Comparison of ENCODE assay signal across 14 cellular contexts in genomic region chr19:54532528-54532927, GRCh38. TPM values are rescaled to one million over a fixed set of nuclear protein-coding genes. Genes with fewer than 3 reads are reported as not detected.
DNase-seq lines count a peak whose midpoint lies in the region; ATAC-seq, FAIRE-seq and TF ChIP-seq lines count a peak whose summit lies in the region.
"Had no signal": no experiment of that assay in that cellular context is flagged by ENCODE, and none has a peak within 500 bp of the region (broad histone marks: within the 10 kb centered on the region; RNA-seq: fewer than 3 reads in every experiment).

No MANE protein-coding gene starts in this region.

- CTCF ChIA-PET in HepG2 (lab: Yijun Ruan, JAX; ENCODE audit: low intra/inter-chr PET ratio, low total read pairs) = no interaction called here
- CTCF ChIA-PET in activated B cell treated with CpG ODN at 0.5 μM for 24 hours (lab: Charles Lee) = no interaction called here

- TF ChIP-seq EP300 in HepG2 (IDR thresholded peaks at IDR 0.05; ENCODE audit: low read depth in 2 of 2, low read length in 2 of 2) = no peak
- no peak for TF ChIP-seq EP300 in HepG2 (CRISPR knock-in tag; IDR thresholded peaks at IDR 0.05; ENCODE audit: borderline replicate concordance)

- intact Hi-C loops in right lobe of liver (cut with DNase I) (no loop called here), HepG2 (cut with micrococcal nuclease; ENCODE audit: unreplicated experiment) (no loop called here), activated B cell treated with CpG ODN at 0.5 μM for 24 hours (cut with micrococcal nuclease) (no loop called here), upper lobe of right lung (cut with DNase I) (no loop called here), pancreas (cut with DNase I) (no loop called here)

- peak overlapping the region; percentile 36 for H3K4me3 Mint-ChIP-seq in activated B cell treated with CpG ODN at 0.5 μM for 24 hours
- H3K4me3 Mint-ChIP-seq: T-helper 17 cell had no signal

- in situ Hi-C loops in HepG2 (cut with HindIII; ENCODE audit: extremely low pct_ligation_motif_present, low pct_unique_long_range_greater_than_20kb) = no loop called here

- no TSS peak for BruUV-seq in HepG2 (replicated peaks; lab: Mats Ljungman, UMichigan)

- H3K9me3 ChIP-seq in right lobe of liver = no peaks in the 10 kb centered on the region
- H3K9me3 ChIP-seq in HepG2 (ENCODE audit: low read length) = no peaks in the 10 kb centered on the region
- no peaks in the 10 kb centered on the region for H3K9me3 ChIP-seq in upper lobe of right lung
- H3K9me3 ChIP-seq in pancreas = no peaks in the 10 kb centered on the region

- POLR2A ChIA-PET in HepG2 (lab: Yijun Ruan, JAX) = no interaction called here
- POLR2A ChIA-PET in activated B cell treated with CpG ODN at 0.5 μM for 24 hours (lab: Charles Lee) = no interaction called here

- TF ChIP-seq CTCF in right lobe of liver (IDR thresholded peaks at IDR 0.05) (no peak), HepG2 (CRISPR knock-in tag; IDR thresholded peaks at IDR 0.05) (no peak), activated B cell treated with CpG ODN at 0.5 μM for 24 hours (IDR thresholded peaks at IDR 0.05) (no peak), upper lobe of right lung (IDR thresholded peaks at IDR 0.05) (no peak), pancreas (IDR thresholded peaks at IDR 0.05) (no peak)

- peaks cover 4% of the 10 kb centered on the region for H3K27me3 Mint-ChIP-seq in activated B cell treated with CpG ODN at 0.5 μM for 24 hours

- ATAC-seq in right lobe of liver (peak in 3 of 4 donors; percentile 20 to 32 (median 25)), HepG2 (no peak), HG02798 (IDR thresholded peaks at IDR 0.05; ENCODE audit: poor library complexity, unreplicated experiment) (peak; percentile 73), activated B cell treated with CpG ODN at 0.5 μM for 24 hours (ENCODE audit: low read depth) (peak; percentile 58), upper lobe of right lung (peak; percentile 49), pancreas (no peak), GM19328 (IDR thresholded peaks at IDR 0.05; ENCODE audit: unreplicated experiment) (no peak)
- ATAC-seq: T-helper 17 cell had no signal

- FAIRE-seq in HepG2 (lab: Jason Lieb, UNC) = no peak
- no peak for FAIRE-seq in pancreas (lab: Jason Lieb, UNC)

- no peak for TF ChIP-seq RAD21 in HepG2 (CRISPR knock-in tag; IDR thresholded peaks at IDR 0.05)

- H3K36me3 ChIP-seq in right lobe of liver (no peaks in the 10 kb centered on the region), HepG2 (replicated peaks in 1 of 2; ENCODE audit: control insufficient read depth in 1 of 2, insufficient read depth in 2 of 2, low read length in 2 of 2) (no peaks in the 10 kb centered on the region), upper lobe of right lung (no peaks in the 10 kb centered on the region), pancreas (no peaks in the 10 kb centered on the region)

- H3K9me3 Mint-ChIP-seq in activated B cell treated with CpG ODN at 0.5 μM for 24 hours = no peaks in the 10 kb centered on the region

- no peaks in the 10 kb centered on the region for H4K20me1 ChIP-seq in HepG2 (ENCODE audit: insufficient read depth, low read length)

- no peak overlapping the region for H3K4me2 ChIP-seq in HepG2 (ENCODE audit: low read depth, low read length)

- TF ChIP-seq POLR2A in right lobe of liver (IDR thresholded peaks at IDR 0.05) (no peak), HepG2 (IDR thresholded peaks at IDR 0.05; ENCODE audit: insufficient read depth in 1 of 2, low read depth in 2 of 2, low read length in 2 of 2) (no peak)

- H3K27ac ChIP-seq in right lobe of liver (no peak overlapping the region), HepG2 (ENCODE audit: extremely low read length, insufficient read depth, low read length) (no peak overlapping the region), upper lobe of right lung (no peak overlapping the region), pancreas (no peak overlapping the region)
- H3K27ac ChIP-seq: C4-2B had no signal

- H3K27ac Mint-ChIP-seq in activated B cell treated with CpG ODN at 0.5 μM for 24 hours = no peak overlapping the region
- H3K27ac Mint-ChIP-seq: T-helper 17 cell had no signal

- no peaks in the 10 kb centered on the region for H3K79me2 ChIP-seq in HepG2 (ENCODE audit: insufficient read depth, low read length)

- H3K27me3 ChIP-seq in right lobe of liver (no peaks in the 10 kb centered on the region), HepG2 (ENCODE audit: control insufficient read depth in 1 of 2, insufficient read depth in 2 of 2, low read length in 2 of 2) (peaks cover 0 to 16% of the 10 kb centered on the region in 2 experiments; a peak in 2 of 5 replicates), upper lobe of right lung (peaks cover 38% of the 10 kb centered on the region), pancreas (peaks cover 0 to 6% (median 0%) of the 10 kb centered on the region in 4 donors)

- H3K9ac ChIP-seq in HepG2 (ENCODE audit: insufficient read depth, low read depth, low read length) = no peak overlapping the region

- peaks cover 18% of the 10 kb centered on the region for H3K4me1 Mint-ChIP-seq in activated B cell treated with CpG ODN at 0.5 μM for 24 hours
- H3K4me1 Mint-ChIP-seq: T-helper 17 cell had no signal

- no peak overlapping the region for H2AFZ ChIP-seq in HepG2 (ENCODE audit: low read length)

- no peaks in the 10 kb centered on the region for H3K4me1 ChIP-seq in right lobe of liver
- H3K4me1 ChIP-seq in HepG2 (ENCODE audit: insufficient read depth, low read length) = no peaks in the 10 kb centered on the region
- H3K4me1 ChIP-seq in upper lobe of right lung = no peaks in the 10 kb centered on the region
- no peaks in the 10 kb centered on the region for H3K4me1 ChIP-seq in pancreas

- H3K36me3 Mint-ChIP-seq in activated B cell treated with CpG ODN at 0.5 μM for 24 hours (ENCODE audit: low read depth) = no peaks in the 10 kb centered on the region

- DNase-seq in right lobe of liver (no peak), HepG2 (ENCODE audit: low spot score) (no peak), activated B cell treated with CpG ODN at 0.5 μM for 24 hours (no peak), upper lobe of right lung (no peak), SHP77 (lab: John Stamatoyannopoulos, UW) (no peak), pancreas (no peak)
- DNase-seq: NCI-H345, T-helper 17 cell had no signal

- 40% methylated on average over 2 of the region's 4 CpGs for WGBS in right lobe of liver (ENCODE audit: insufficient coverage, low coverage, low lambda C conversion rate, missing lambda C conversion rate)
- 48% methylated on average over 4 of the region's 4 CpGs for WGBS in HepG2 (ENCODE audit: low lambda C conversion rate)
- WGBS in pancreas, 2 donors = 45 to 58% methylated on average over 4 of the region's 4 CpGs

- H3K4me3 ChIP-seq in right lobe of liver (no peak overlapping the region), HepG2 (replicated peaks in 1 of 3; ENCODE audit: insufficient read depth in 1 of 3, low read depth in 2 of 3, low read length in 3 of 3) (no peak overlapping the region), upper lobe of right lung (no peak overlapping the region), pancreas (no peak overlapping the region)

RNA-seq across cellular contexts. Expression of gene LAIR2, which starts 29.9 kb away (rescaled TPM):
- total RNA-seq in right lobe of liver (under 1 TPM in 1 of 6 experiments, not detected in 5; 0.38 TPM), HepG2 (2016; rRNA removed; fragmentation: Illumina TruSeq; extraction: Trizol) (0.76 and 1.3 TPM in 2 replicates), activated B cell treated with CpG ODN at 0.5 μM for 24 hours (not detected in 2 replicates), upper lobe of right lung (not detected), pancreas (not detected)
- 0.81 and 1.1 TPM in 2 replicates for total RNA-seq in HepG2 (2016; cell fraction: cytosol; rRNA removed; fragmentation: Illumina TruSeq; extraction: Trizol; ENCODE audit: low read depth)
- 0.92 and 0.93 TPM in 2 replicates for total RNA-seq in HepG2 (2016; cell fraction: insoluble cytoplasmic fraction; rRNA removed; fragmentation: Illumina TruSeq; extraction: Trizol)
- 0.34 and 0.46 TPM in 2 replicates for total RNA-seq in HepG2 (2016; cell fraction: membrane; rRNA removed; fragmentation: Illumina TruSeq; extraction: Trizol)
- not detected in 2 replicates for total RNA-seq in HepG2 (2016; cell fraction: nucleus; rRNA removed; fragmentation: Illumina TruSeq; extraction: Trizol)
- polyA plus RNA-seq in HepG2 (2011; rRNA removed) (1.9 and 3.6 TPM in 2 replicates), pancreas (not detected)
- polyA plus RNA-seq in HepG2 (2011; cell fraction: cytosol; rRNA removed) = 1.6 and 2.5 TPM in 2 replicates
- 1.1 TPM in 1 of 2 replicates, not detected in the other for polyA plus RNA-seq in HepG2 (2011; cell fraction: nucleus; rRNA removed)
- 0.46 and 0.76 TPM in 2 replicates for polyA plus RNA-seq in HepG2 (2012)
- 1.2 and 1.3 TPM in 2 replicates for polyA plus RNA-seq in HepG2 (2016; cell fraction: cytosol; fragmentation: Illumina TruSeq; extraction: Trizol; ENCODE audit: low read depth)
- polyA plus RNA-seq in HepG2 (2016; cell fraction: insoluble cytoplasmic fraction; fragmentation: Illumina TruSeq; extraction: Trizol; ENCODE audit: low read depth) = 0.67 TPM in 1 of 2 replicates, not detected in the other
- 0.65 TPM in 1 of 2 replicates, not detected in the other for polyA plus RNA-seq in HepG2 (2016; cell fraction: membrane; fragmentation: Illumina TruSeq; extraction: Trizol; ENCODE audit: low read depth)
- polyA plus RNA-seq in HepG2 (2016; cell fraction: nucleus; fragmentation: Illumina TruSeq; extraction: Trizol; ENCODE audit: insufficient read depth, low read depth) = 1.3 and 2.0 TPM in 2 replicates
- polyA minus RNA-seq in HepG2 (2011; rRNA and poly(A)+ RNA removed; ENCODE audit: low replicate concordance) = not detected in 2 replicates
- not detected in 2 replicates for polyA minus RNA-seq in HepG2 (2011; cell fraction: cytosol; rRNA and poly(A)+ RNA removed)
- not detected in 2 replicates for polyA minus RNA-seq in HepG2 (2011; cell fraction: nucleus; rRNA and poly(A)+ RNA removed)
- total RNA-seq: HT-29, posterior vena cava had no signal
- polyA plus RNA-seq: adipose tissue had no signal

RNA-seq across cellular contexts. Expression of gene LILRA2, which starts 41.1 kb away (rescaled TPM):
- total RNA-seq in right lobe of liver (1 to 10 TPM; 1.4 to 8.3 (median 2.4) TPM), HepG2 (2016; rRNA removed; fragmentation: Illumina TruSeq; extraction: Trizol) (not detected in 2 replicates), activated B cell treated with CpG ODN at 0.5 μM for 24 hours (0.22 TPM in 1 of 2 replicates, not detected in the other), upper lobe of right lung (15.4 TPM), pancreas (1 to 10 TPM in 3 of 6 donors, under 1 TPM in 3; 0.19 to 4.2 (median 0.89) TPM)
- total RNA-seq in HepG2 (2016; cell fraction: cytosol; rRNA removed; fragmentation: Illumina TruSeq; extraction: Trizol; ENCODE audit: low read depth) = not detected in 2 replicates
- total RNA-seq in HepG2 (2016; cell fraction: insoluble cytoplasmic fraction; rRNA removed; fragmentation: Illumina TruSeq; extraction: Trizol) = not detected in 2 replicates
- not detected in 2 replicates for total RNA-seq in HepG2 (2016; cell fraction: membrane; rRNA removed; fragmentation: Illumina TruSeq; extraction: Trizol)
- total RNA-seq in HepG2 (2016; cell fraction: nucleus; rRNA removed; fragmentation: Illumina TruSeq; extraction: Trizol) = not detected in 2 replicates
- polyA plus RNA-seq in HepG2 (2011; rRNA removed) (0.53 and 1.1 TPM in 2 replicates), pancreas (under 1 TPM; 0.42 to 0.47 TPM)
- 0.67 and 0.75 TPM in 2 replicates for polyA plus RNA-seq in HepG2 (2011; cell fraction: cytosol; rRNA removed)
- polyA plus RNA-seq in HepG2 (2011; cell fraction: nucleus; rRNA removed) = 0.23 and 0.31 TPM in 2 replicates
- polyA plus RNA-seq in HepG2 (2012) = 0.07 TPM in 1 of 2 replicates, not detected in the other
- not detected in 2 replicates for polyA plus RNA-seq in HepG2 (2016; cell fraction: cytosol; fragmentation: Illumina TruSeq; extraction: Trizol; ENCODE audit: low read depth)
- polyA plus RNA-seq in HepG2 (2016; cell fraction: insoluble cytoplasmic fraction; fragmentation: Illumina TruSeq; extraction: Trizol; ENCODE audit: low read depth) = not detected in 2 replicates
- polyA plus RNA-seq in HepG2 (2016; cell fraction: membrane; fragmentation: Illumina TruSeq; extraction: Trizol; ENCODE audit: low read depth) = not detected in 2 replicates
- polyA plus RNA-seq in HepG2 (2016; cell fraction: nucleus; fragmentation: Illumina TruSeq; extraction: Trizol; ENCODE audit: insufficient read depth, low read depth) = not detected in 2 replicates
- 1.1 TPM in 1 of 2 replicates, not detected in the other for polyA minus RNA-seq in HepG2 (2011; rRNA and poly(A)+ RNA removed; ENCODE audit: low replicate concordance)
- polyA minus RNA-seq in HepG2 (2011; cell fraction: cytosol; rRNA and poly(A)+ RNA removed) = 0.70 TPM in 1 of 2 replicates, not detected in the other
- not detected in 2 replicates for polyA minus RNA-seq in HepG2 (2011; cell fraction: nucleus; rRNA and poly(A)+ RNA removed)
- total RNA-seq: HT-29 had no signal

RNA-seq across cellular contexts. Expression of gene CDC42EP5, which starts 59.4 kb away (rescaled TPM):
- total RNA-seq in right lobe of liver (1 to 10 TPM; 1.3 to 3.7 (median 2.0) TPM), HepG2 (2016; rRNA removed; fragmentation: Illumina TruSeq; extraction: Trizol) (0.83 and 1.6 TPM in 2 replicates), activated B cell treated with CpG ODN at 0.5 μM for 24 hours (not detected in 2 replicates), upper lobe of right lung (38.2 TPM), pancreas (10 to 100 TPM in 4 of 6 donors, 1 to 10 TPM in 2; 8.2 to 48.0 (median 20.4) TPM)
- 1.4 and 3.2 TPM in 2 replicates for total RNA-seq in HepG2 (2016; cell fraction: cytosol; rRNA removed; fragmentation: Illumina TruSeq; extraction: Trizol; ENCODE audit: low read depth)
- total RNA-seq in HepG2 (2016; cell fraction: insoluble cytoplasmic fraction; rRNA removed; fragmentation: Illumina TruSeq; extraction: Trizol) = 1.00 and 1.6 TPM in 2 replicates
- 1.4 and 1.9 TPM in 2 replicates for total RNA-seq in HepG2 (2016; cell fraction: membrane; rRNA removed; fragmentation: Illumina TruSeq; extraction: Trizol)
- not detected in 2 replicates for total RNA-seq in HepG2 (2016; cell fraction: nucleus; rRNA removed; fragmentation: Illumina TruSeq; extraction: Trizol)
- polyA plus RNA-seq in HepG2 (2011; rRNA removed) (0.34 and 0.41 TPM in 2 replicates), pancreas (10 to 100 TPM in 1 of 2 donors, 1 to 10 TPM in 1; 7.5 to 15.1 TPM)
- polyA plus RNA-seq in HepG2 (2011; cell fraction: cytosol; rRNA removed) = 0.37 and 0.90 TPM in 2 replicates
- polyA plus RNA-seq in HepG2 (2011; cell fraction: nucleus; rRNA removed) = 0.35 and 0.56 TPM in 2 replicates
- 0.92 and 0.97 TPM in 2 replicates for polyA plus RNA-seq in HepG2 (2012)
- polyA plus RNA-seq in HepG2 (2016; cell fraction: cytosol; fragmentation: Illumina TruSeq; extraction: Trizol; ENCODE audit: low read depth) = 2.2 and 4.1 TPM in 2 replicates
- 2.3 and 3.1 TPM in 2 replicates for polyA plus RNA-seq in HepG2 (2016; cell fraction: insoluble cytoplasmic fraction; fragmentation: Illumina TruSeq; extraction: Trizol; ENCODE audit: low read depth)
- polyA plus RNA-seq in HepG2 (2016; cell fraction: membrane; fragmentation: Illumina TruSeq; extraction: Trizol; ENCODE audit: low read depth) = 4.7 and 5.9 TPM in 2 replicates
- polyA plus RNA-seq in HepG2 (2016; cell fraction: nucleus; fragmentation: Illumina TruSeq; extraction: Trizol; ENCODE audit: insufficient read depth, low read depth) = 1.2 and 2.4 TPM in 2 replicates
- polyA minus RNA-seq in HepG2 (2011; rRNA and poly(A)+ RNA removed; ENCODE audit: low replicate concordance) = 0.54 TPM in 1 of 2 replicates, not detected in the other
- polyA minus RNA-seq in HepG2 (2011; cell fraction: cytosol; rRNA and poly(A)+ RNA removed) = 0.79 TPM in 1 of 2 replicates, not detected in the other
- polyA minus RNA-seq in HepG2 (2011; cell fraction: nucleus; rRNA and poly(A)+ RNA removed) = not detected in 2 replicates
- total RNA-seq: T-helper 17 cell had no signal

Comparison
In these comparisons a context has a peak if more than half of its experiments do, and no peak if none do; other contexts are left out.
1. ATAC-seq: peak in right lobe of liver (3 of 4), HG02798 (single experiment), activated B cell treated with CpG ODN at 0.5 μM for 24 hours (single experiment) and upper lobe of right lung (single experiment); none in HepG2 (single experiment), pancreas (0 of 4) and GM19328 (single experiment).